ENCODE assay signal across 10 cellular contexts in the genomic region with DNA sequence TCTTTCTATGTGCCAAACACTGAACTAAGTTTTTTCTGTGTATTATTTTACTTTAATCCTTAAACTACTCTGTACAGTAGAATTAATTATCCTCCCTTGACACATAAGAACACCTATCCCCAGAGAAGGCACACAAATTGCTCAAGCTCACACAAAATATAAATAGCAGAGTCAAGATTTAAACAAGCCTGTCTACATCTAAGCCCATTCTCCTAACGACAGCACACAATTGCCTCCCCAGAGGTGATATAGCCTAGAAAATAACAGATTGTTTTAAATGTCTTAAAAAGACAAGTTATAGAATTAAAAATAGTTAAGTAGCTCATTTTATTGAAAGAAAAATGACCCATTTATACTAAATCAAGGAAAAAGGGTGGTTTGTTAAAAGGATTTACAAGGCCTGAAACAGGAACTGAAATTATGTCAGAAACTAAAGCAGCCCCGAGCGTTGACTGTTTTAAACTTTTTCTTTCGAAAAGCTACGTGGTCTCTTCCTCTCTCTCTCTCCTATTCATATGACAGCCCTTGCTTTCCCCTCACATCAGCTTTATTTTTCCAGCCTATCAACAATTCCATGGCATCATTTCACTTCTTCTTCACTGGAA. TPM values are rescaled to one million over a fixed set of nuclear protein-coding genes. Genes with fewer than 3 reads are reported as not detected.
A peak's percentile ranks its signal among the peaks of the same experiment; 100 is the strongest.
DNase-seq lines count a peak whose midpoint lies in the region; ATAC-seq and TF ChIP-seq lines count a peak whose summit lies in the region.
"Had no signal": no experiment of that assay in that cellular context is flagged by ENCODE, and none has a peak within 500 bp of the region (broad histone marks: within the 10 kb centered on the region; RNA-seq: fewer than 3 reads in every experiment).

No MANE protein-coding gene starts in this region.

- DNase-seq in caudate nucleus (lab: John Stamatoyannopoulos, UW) (peak in 1 of 61 donors; percentile 0), COR-L47 (lab: John Stamatoyannopoulos, UW) (no peak), esophagus squamous epithelium (lab: John Stamatoyannopoulos, UW) (no peak), C1 segment of cervical spinal cord (lab: John Stamatoyannopoulos, UW) (no peak)
- no peak for DNase-seq in stimulated activated CD4-positive, alpha-beta T cell treated with anti-CD3 and anti-CD28 coated beads, Interleukin-4, amount 100 ng/mL, for 1 hour
- DNase-seq: DMS79 treated with DMSO at 0.1 percent for 48 hours, NCI-H748 treated with DMSO at 0.1 percent for 48 hours had no signal

- no peaks in the 10 kb centered on the region for H3K27me3 ChIP-seq in esophagus squamous epithelium

- H3K4me1 ChIP-seq in esophagus squamous epithelium: no peaks in the 10 kb centered on the region

- TF ChIP-seq CTCF in esophagus squamous epithelium (IDR thresholded peaks at IDR 0.05): no peak

- no peak for TF ChIP-seq POLR2A in esophagus squamous epithelium (IDR thresholded peaks at IDR 0.05)

- H3K27ac ChIP-seq in caudate nucleus (ENCODE audit: low read depth, low read length) (peak overlapping the region; percentile 33), esophagus squamous epithelium (no peak overlapping the region)

- H3K4me3 ChIP-seq in esophagus squamous epithelium: no peak overlapping the region

- H3K9me3 ChIP-seq in esophagus squamous epithelium: no peaks in the 10 kb centered on the region

- ATAC-seq in GM18511 (IDR thresholded peaks at IDR 0.05; ENCODE audit: unreplicated experiment) (peak; percentile 92), GM21528 (IDR thresholded peaks at IDR 0.05; ENCODE audit: low FRiP score, unreplicated experiment) (peak; percentile 83), HG03196 (IDR thresholded peaks at IDR 0.05; ENCODE audit: unreplicated experiment) (peak; percentile 89)

- WGBS in esophagus squamous epithelium, 2 donors: 73 to 83% methylated on average over 5 of the region's 5 CpGs

- intact Hi-C loops in esophagus squamous epithelium (cut with DNase I): no loop called here

- H3K36me3 ChIP-seq in esophagus squamous epithelium: no peaks in the 10 kb centered on the region

RNA-seq across cellular contexts. Expression of gene TNFSF18, which starts 30.5 kb away (rescaled TPM):
- 1 to 10 TPM in 2 of 4 donors, under 1 TPM in 1, not detected in 1; 0.87 to 3.9 (median 2.1) TPM for total RNA-seq in esophagus squamous epithelium
